In genomic region chr12:39835517-39836489, GRCh38 we compare ENCODE assay signal across 15 cellular contexts.
A peak's percentile ranks its signal among the peaks of the same experiment; 100 is the strongest.
DNase-seq lines count a peak whose midpoint lies in the region; ATAC-seq and TF ChIP-seq lines count a peak whose summit lies in the region.
"Had no signal": no experiment of that assay in that cellular context is flagged by ENCODE, and none has a peak within 500 bp of the region (broad histone marks: within the 10 kb centered on the region; RNA-seq: fewer than 3 reads in every experiment).

No MANE protein-coding gene starts in this region.

- H3K9me3 ChIP-seq in effector memory CD4-positive, alpha-beta T cell (ENCODE audit: control insufficient read depth, low read length), result no peaks in the 10 kb centered on the region
- no peaks in the 10 kb centered on the region for H3K9me3 ChIP-seq in thyroid gland
- H3K9me3 ChIP-seq: psoas muscle had no signal

- TF ChIP-seq POLR2A in thyroid gland (IDR thresholded peaks at IDR 0.05), result no peak

- no peak for TF ChIP-seq CTCF in thyroid gland (IDR thresholded peaks at IDR 0.05)

- no peaks in the 10 kb centered on the region for H3K4me1 ChIP-seq in effector memory CD4-positive, alpha-beta T cell (ENCODE audit: control insufficient read depth, insufficient read depth, low read length, poor library complexity, severe bottlenecking)
- H3K4me1 ChIP-seq in thyroid gland, result no peaks in the 10 kb centered on the region
- H3K4me1 ChIP-seq: psoas muscle had no signal

- no peak overlapping the region for H3K27ac ChIP-seq in effector memory CD4-positive, alpha-beta T cell (ENCODE audit: insufficient read depth, low read length, poor library complexity, severe bottlenecking)
- H3K27ac ChIP-seq in thyroid gland, result no peak overlapping the region
- H3K27ac ChIP-seq: epithelial cell of prostate, KMS-11, psoas muscle had no signal

- ATAC-seq in GM18508 (IDR thresholded peaks at IDR 0.05; ENCODE audit: insufficient read depth, unreplicated experiment) (peak; percentile 63), GM19455 (IDR thresholded peaks at IDR 0.05; ENCODE audit: unreplicated experiment) (peak; percentile 69), HG02852 (IDR thresholded peaks at IDR 0.05; ENCODE audit: unreplicated experiment) (peak; percentile 73), HG03432 (IDR thresholded peaks at IDR 0.05; ENCODE audit: unreplicated experiment) (peak; percentile 83)
- ATAC-seq: psoas muscle had no signal

- intact Hi-C loops in thyroid gland (cut with DNase I), result no loop called here

- no peaks in the 10 kb centered on the region for H3K27me3 ChIP-seq in effector memory CD4-positive, alpha-beta T cell (replicated peaks; ENCODE audit: control insufficient read depth, insufficient read depth, low read length, poor library complexity, severe bottlenecking)
- H3K27me3 ChIP-seq in thyroid gland, result no peaks in the 10 kb centered on the region

- no peak for DNase-seq in effector memory CD4-positive, alpha-beta T cell
- DNase-seq in HUDEP-2 (lab: John Stamatoyannopoulos, UW; ENCODE audit: unreplicated experiment in 76 of 76), result no peak
- DNase-seq in thyroid gland, result no peak
- DNase-seq in OCI-M1 (lab: John Stamatoyannopoulos, UW), result no peak
- DNase-seq: central memory CD4-positive, alpha-beta T cell; DMS 273 treated with DMSO at 0.1 percent for 48 hours; head of caudate nucleus; NCI-H146; psoas muscle had no signal

- no peak overlapping the region for H3K4me3 ChIP-seq in effector memory CD4-positive, alpha-beta T cell (ENCODE audit: insufficient read depth, low read depth, low read length, poor library complexity, severe bottlenecking)
- no peak overlapping the region for H3K4me3 ChIP-seq in thyroid gland (replicated peaks in 1 of 3)
- H3K4me3 ChIP-seq: psoas muscle had no signal

- WGBS in thyroid gland, 2 donors, result 78 to 88% methylated on average over 4 of the region's 4 CpGs

- H3K36me3 ChIP-seq in effector memory CD4-positive, alpha-beta T cell (ENCODE audit: control insufficient read depth, insufficient read depth, low read length), result no peaks in the 10 kb centered on the region
- H3K36me3 ChIP-seq in thyroid gland, result no peaks in the 10 kb centered on the region
